ENCODE assay signal across 1 cellular context in the genomic region with DNA sequence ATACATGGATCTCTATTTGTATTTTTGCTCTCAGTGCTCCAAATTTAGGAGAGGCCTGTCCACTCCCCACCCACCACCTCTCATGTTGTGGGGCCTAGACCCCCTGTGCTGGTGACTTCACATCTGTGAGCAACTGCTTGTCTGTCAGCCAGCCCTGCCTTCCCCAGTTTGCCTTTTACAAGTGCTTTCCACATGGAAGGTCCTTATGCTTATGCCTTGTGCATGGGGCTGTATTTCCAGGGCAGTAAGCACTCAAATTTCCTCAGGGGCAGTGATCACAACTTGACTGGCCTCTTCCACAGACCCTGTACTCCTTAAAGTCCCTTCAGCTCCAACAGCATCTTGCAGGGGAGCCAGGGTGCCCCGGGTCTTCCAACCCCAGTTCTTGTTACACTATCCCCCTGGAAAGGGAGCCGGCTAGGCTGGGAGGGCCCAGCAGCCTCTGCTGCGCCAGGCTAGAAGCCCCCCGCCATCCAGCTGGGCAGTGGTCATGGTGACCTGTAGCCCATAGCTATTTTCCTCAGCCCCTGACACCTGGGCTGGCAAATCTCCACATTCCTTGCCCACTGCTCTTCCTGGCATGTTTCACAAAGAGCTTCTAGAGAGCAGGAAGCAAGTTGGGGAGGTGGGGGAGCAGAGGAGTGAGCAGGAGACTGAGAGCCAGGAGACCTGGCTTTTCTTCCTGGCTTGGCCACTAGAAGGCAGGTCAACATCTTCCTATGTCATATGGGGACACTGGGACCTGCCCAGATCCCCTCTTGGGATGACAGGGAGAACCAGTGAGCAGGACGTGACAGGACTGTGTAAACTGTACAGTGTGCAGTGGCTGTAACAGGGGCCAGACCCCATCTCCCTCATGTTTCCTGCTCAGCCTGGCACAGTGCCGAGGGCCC.
TF ChIP-seq lines count a peak whose summit lies in the region.

No MANE protein-coding gene starts in this region.

TF ChIP-seq in endothelial cell of umbilical vein, 7 proteins besides CTCF, POLR2A, EP300 and RAD21 (continued from another document):
- no peak for TF ChIP-seq FOS (IDR thresholded peaks at IDR 0.05; ENCODE audit: borderline replicate concordance, insufficient read depth, low read length)
- TF ChIP-seq, protein P1, sequence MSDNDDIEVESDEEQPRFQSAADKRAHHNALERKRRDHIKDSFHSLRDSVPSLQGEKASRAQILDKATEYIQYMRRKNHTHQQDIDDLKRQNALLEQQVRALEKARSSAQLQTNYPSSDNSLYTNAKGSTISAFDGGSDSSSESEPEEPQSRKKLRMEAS (IDR thresholded peaks at IDR 0.05; ENCODE audit: insufficient read depth, insufficient read length) = no peak
